8 cellular contexts compared by ENCODE assay signal in genomic region chr2:174013310-174013751, GRCh38. TPM values are rescaled to one million over a fixed set of nuclear protein-coding genes. Genes with fewer than 3 reads are reported as not detected.
DNase-seq lines count a peak whose midpoint lies in the region; TF ChIP-seq lines count a peak whose summit lies in the region.

No MANE protein-coding gene starts in this region.

- H3K27ac Mint-ChIP-seq in activated CD4-positive, alpha-beta T cell treated with anti-CD3 and anti-CD28 coated beads, Interleukin-2, amount 10 ng/mL, durations not matched to agents 24 days and 14 days: no peak overlapping the region

- no peak for TF ChIP-seq POLR2A in testis (IDR thresholded peaks at IDR 0.05)

- H3F3A ChIP-seq in MM.1S (ENCODE audit: insufficient read depth, low read length): no peaks in the 10 kb centered on the region

- DNase-seq in activated CD4-positive, alpha-beta T cell treated with anti-CD3 and anti-CD28 coated beads, Interleukin-2, amount 10 ng/mL, durations not matched to agents 24 days and 14 days: no peak
- no peak for DNase-seq in activated CD4-positive, alpha-beta T cell treated with anti-CD3 and anti-CD28 coated beads for 1 hour
- DNase-seq in effector memory CD4-positive, alpha-beta T cell: no peak
- peak; percentile 61 for DNase-seq in medulla oblongata (ENCODE audit: extremely low spot score)
- peak; percentile 66 for DNase-seq in testis
- no peak for DNase-seq in NCI-H748 (lab: John Stamatoyannopoulos, UW; ENCODE audit: unreplicated experiment)
- DNase-seq in MM.1S: no peak
- DNase-seq in NCI-H146 (lab: John Stamatoyannopoulos, UW): no peak

- H3K27ac ChIP-seq in effector memory CD4-positive, alpha-beta T cell (ENCODE audit: insufficient read depth, low read length, poor library complexity, severe bottlenecking): no peak overlapping the region
- peak overlapping the region; percentile 92 to 95 for H3K27ac ChIP-seq in testis
- H3K27ac ChIP-seq in MM.1S (ENCODE audit: low read length): no peak overlapping the region

- intact Hi-C loops in activated CD4-positive, alpha-beta T cell treated with anti-CD3 and anti-CD28 coated beads, Interleukin-2, amount 10 ng/mL, durations not matched to agents 24 days and 14 days (cut with micrococcal nuclease): no loop called here
- intact Hi-C loops in testis (cut with DNase I; ENCODE audit: low total_unique reads): loop anchor here (10.0 kb wide), 1 partner anchor 49 kb away; the partner anchor contains the start of gene SP3

- no peak for TF ChIP-seq CTCF in testis (IDR thresholded peaks at IDR 0.05)
- no peak for TF ChIP-seq CTCF in MM.1S (IDR thresholded peaks at IDR 0.05; ENCODE audit: low read length)

- no peaks in the 10 kb centered on the region for H4K20me1 ChIP-seq in MM.1S (ENCODE audit: insufficient read depth, low read length)

- peak overlapping the region; percentile 62 for H3K4me3 Mint-ChIP-seq in activated CD4-positive, alpha-beta T cell treated with anti-CD3 and anti-CD28 coated beads, Interleukin-2, amount 10 ng/mL, durations not matched to agents 24 days and 14 days

- H3K9me3 ChIP-seq in effector memory CD4-positive, alpha-beta T cell (ENCODE audit: control insufficient read depth, low read length): no peaks in the 10 kb centered on the region
- no peaks in the 10 kb centered on the region for H3K9me3 ChIP-seq in testis
- H3K9me3 ChIP-seq in MM.1S (replicated peaks; ENCODE audit: insufficient read depth, low read length): no peaks in the 10 kb centered on the region

- H3K4me1 Mint-ChIP-seq in activated CD4-positive, alpha-beta T cell treated with anti-CD3 and anti-CD28 coated beads, Interleukin-2, amount 10 ng/mL, durations not matched to agents 24 days and 14 days: peaks cover 8% of the 10 kb centered on the region

- peaks cover 12% of the 10 kb centered on the region for H3K4me1 ChIP-seq in effector memory CD4-positive, alpha-beta T cell (ENCODE audit: control insufficient read depth, insufficient read depth, low read length, poor library complexity, severe bottlenecking)
- H3K4me1 ChIP-seq in testis (peaks cover 16% of the 10 kb centered on the region), MM.1S (ENCODE audit: low read length) (peaks cover 9% of the 10 kb centered on the region; the same call in 1 of the 2 replicates)

- no peaks in the 10 kb centered on the region for H3K27me3 ChIP-seq in effector memory CD4-positive, alpha-beta T cell (replicated peaks; ENCODE audit: control insufficient read depth, insufficient read depth, low read length, poor library complexity, severe bottlenecking)
- no peaks in the 10 kb centered on the region for H3K27me3 ChIP-seq in testis
- H3K27me3 ChIP-seq in MM.1S (replicated peaks; ENCODE audit: insufficient read depth, low read length): no peaks in the 10 kb centered on the region

- H3K9ac ChIP-seq in MM.1S (ENCODE audit: low read length): no peak overlapping the region

- no peak overlapping the region for H2AFZ ChIP-seq in MM.1S (ENCODE audit: low read length)

- H3K4me3 ChIP-seq in effector memory CD4-positive, alpha-beta T cell (ENCODE audit: insufficient read depth, low read depth, low read length, poor library complexity, severe bottlenecking): peak overlapping the region; percentile 49
- peak overlapping the region; percentile 52 to 65 for H3K4me3 ChIP-seq in testis
- no peak overlapping the region for H3K4me3 ChIP-seq in MM.1S (ENCODE audit: low read length)

- no peaks in the 10 kb centered on the region for H3K36me3 Mint-ChIP-seq in activated CD4-positive, alpha-beta T cell treated with anti-CD3 and anti-CD28 coated beads, Interleukin-2, amount 10 ng/mL, durations not matched to agents 24 days and 14 days (ENCODE audit: low read depth)

- no peaks in the 10 kb centered on the region for H3K9me2 ChIP-seq in MM.1S (replicated peaks; ENCODE audit: insufficient read depth, low read length)

- H3K9me3 Mint-ChIP-seq in activated CD4-positive, alpha-beta T cell treated with anti-CD3 and anti-CD28 coated beads, Interleukin-2, amount 10 ng/mL, durations not matched to agents 24 days and 14 days: no peaks in the 10 kb centered on the region

- no peaks in the 10 kb centered on the region for H3K79me2 ChIP-seq in MM.1S (ENCODE audit: low read length)

- H3K4me2 ChIP-seq in MM.1S (ENCODE audit: low read depth, low read length): no peak overlapping the region

- H3K27me3 Mint-ChIP-seq in activated CD4-positive, alpha-beta T cell treated with anti-CD3 and anti-CD28 coated beads, Interleukin-2, amount 10 ng/mL, durations not matched to agents 24 days and 14 days: peaks cover 25% of the 10 kb centered on the region

- no peaks in the 10 kb centered on the region for H3K36me3 ChIP-seq in effector memory CD4-positive, alpha-beta T cell (ENCODE audit: control insufficient read depth, insufficient read depth, low read length)
- H3K36me3 ChIP-seq in testis (ENCODE audit: low read depth, missing control alignments) (no peaks in the 10 kb centered on the region), MM.1S (replicated peaks; ENCODE audit: insufficient read depth, low read length) (no peaks in the 10 kb centered on the region)

- 14 to 25% methylated on average over 16 to 17 of the region's 17 CpGs for WGBS in testis, 2 donors

RNA-seq across cellular contexts. Expression of gene SP3, which starts 48.2 kb away (rescaled TPM):
- 99.9 and 104 TPM in 2 replicates for total RNA-seq in activated CD4-positive, alpha-beta T cell treated with anti-CD3 and anti-CD28 coated beads, Interleukin-2, amount 10 ng/mL, durations not matched to agents 24 days and 14 days
- 100 to 1,000 TPM; 135 to 142 TPM for total RNA-seq in testis
- polyA plus RNA-seq in testis (ENCODE audit: insufficient read depth, low read depth, low replicate concordance): 48.1 TPM

Comparison
In these comparisons a context has a peak if more than half of its experiments do, and no peak if none do; other contexts are left out.
1. DNase-seq: peak in medulla oblongata (single experiment) and testis (single experiment); none in activated CD4-positive, alpha-beta T cell treated with anti-CD3 and anti-CD28 coated beads, Interleukin-2, amount 10 ng/mL, durations not matched to agents 24 days and 14 days (single experiment), activated CD4-positive, alpha-beta T cell treated with anti-CD3 and anti-CD28 coated beads for 1 hour (single experiment), effector memory CD4-positive, alpha-beta T cell (0 of 3), NCI-H748 (single experiment), MM.1S (single experiment) and NCI-H146 (single experiment).
2. H3K27ac ChIP-seq: peak in testis (2 of 2); none in effector memory CD4-positive, alpha-beta T cell (single experiment) and MM.1S (single experiment).